Comparison of ENCODE assay signal across 30 cellular contexts in the genomic region with DNA sequence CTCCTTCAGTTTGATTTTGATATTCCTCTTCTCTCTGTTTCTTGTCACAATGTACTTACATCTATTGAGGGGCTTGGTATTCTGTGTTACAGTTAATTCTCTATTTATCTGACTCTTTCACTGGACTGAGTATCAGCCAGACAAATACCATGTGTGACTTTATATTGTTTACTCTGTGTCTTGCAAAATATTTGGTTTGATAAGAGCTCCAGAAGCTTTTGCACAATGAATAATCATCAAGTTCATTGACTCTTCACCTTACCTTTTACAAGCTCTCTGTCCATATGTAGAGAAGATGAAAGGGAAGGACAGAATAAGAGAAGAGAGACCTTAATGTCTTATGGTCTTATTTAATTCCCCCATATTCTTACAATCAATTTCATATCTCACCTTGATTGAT.
"Had no signal": no experiment of that assay in that cellular context is flagged by ENCODE, and none has a peak within 500 bp of the region (broad histone marks: within the 10 kb centered on the region; RNA-seq: fewer than 3 reads in every experiment).

No MANE protein-coding gene starts in this region.

- H3K4me3 ChIP-seq: pancreas, prostate gland, skin epidermis, smooth muscle cell, spleen, suprapubic skin, thoracic aorta, thyroid gland, tibial nerve, upper lobe of left lung, vagina had no signal

- H3K27me3 ChIP-seq: neutrophil, pancreas, spleen, suprapubic skin, thyroid gland, tibial nerve, upper lobe of left lung, vagina had no signal

- H3K9me3 ChIP-seq: neutrophil, pancreas, prostate gland, suprapubic skin, thoracic aorta, thyroid gland, tibial nerve, vagina had no signal

- H3K36me3 ChIP-seq: neutrophil, pancreas, prostate gland, spleen, suprapubic skin, thoracic aorta, thyroid gland, tibial nerve, upper lobe of left lung, vagina had no signal

- H3K27ac ChIP-seq: neutrophil, pancreas, prostate gland, skin epidermis, spleen, suprapubic skin, thoracic aorta, thyroid gland, tibial nerve, upper lobe of left lung, vagina had no signal

- DNase-seq: naive thymus-derived CD8-positive, alpha-beta T cell; nephron progenitor cell; nucleus accumbens; pancreas; retina; right cardiac atrium; spleen; stimulated activated CD4-positive, alpha-beta T cell treated with anti-CD3 and anti-CD28 coated beads, Interleukin-12 subunit alpha, Interleukin-12 subunit beta, amount 100 ng/mL, for 4 hours; stimulated activated CD4-positive, alpha-beta T cell treated with anti-CD3 and anti-CD28 coated beads, Interleukin-1b, Interleukin-23, amount 100 ng/mL, for 48 hours; stimulated activated CD4-positive, alpha-beta T cell treated with anti-CD3 and anti-CD28 coated beads, Interleukin-4, amount 100 ng/mL, for 1 hour; stimulated activated CD4-positive, alpha-beta T cell treated with anti-CD3 and anti-CD28 coated beads, Interleukin-4, amount 100 ng/mL, for 4 hours; stimulated activated CD8-positive, alpha-beta memory T cell treated with anti-CD3 and anti-CD28 coated beads, Interleukin-4, amount 100 ng/mL, for 48 hours; stimulated activated naive CD4-positive, alpha-beta T cell; stimulated activated naive CD8-positive, alpha-beta T cell treated with anti-CD3 and anti-CD28 coated beads, Interleukin-15, amount 100 ng/mL, for 72 hours; stimulated activated naive CD8-positive, alpha-beta T cell treated with anti-CD3 and anti-CD28 coated beads, Interleukin-15, Interleukin-2, amounts not matched to agents 100 U/mL and 50 U/mL, for 24 hours; substantia nigra; thyroid gland; trophoblast cell; upper lobe of left lung had no signal

- ATAC-seq: naive thymus-derived CD8-positive, alpha-beta T cell; natural killer cell treated with Interleukin-12 subunit alpha and Interleukin-12 subunit beta and Interleukin-15 and Interleukin-18, amount 100 ng/mL, for 72 hours; pancreas; right cardiac atrium; sciatic nerve; stimulated activated memory B cell treated with anti-CD40 and anti-IgM and Interleukin-4, amounts not matched to agents 10 μg/mL and 1 μg/mL and 100 μg/mL, for 72 hours; stimulated activated naive CD8-positive, alpha-beta T cell treated with anti-CD3 and anti-CD28 coated beads, Interleukin-15, amount 100 ng/mL, for 72 hours; stimulated activated naive CD8-positive, alpha-beta T cell treated with anti-CD3 and anti-CD28 coated beads, Interleukin-15, Interleukin-2, amounts not matched to agents 100 U/mL and 50 U/mL, for 24 hours had no signal

- H3K4me1 ChIP-seq: pancreas, prostate gland, spleen, suprapubic skin, thyroid gland, tibial nerve, upper lobe of left lung, vagina had no signal
